9 cellular contexts compared by ENCODE assay signal in genomic region chr12:57474862-57475261, GRCh38. TPM values are rescaled to one million over a fixed set of nuclear protein-coding genes. Genes with fewer than 3 reads are reported as not detected.
DNase-seq lines count a peak whose midpoint lies in the region; TF ChIP-seq lines count a peak whose summit lies in the region.
"Had no signal": no experiment of that assay in that cellular context is flagged by ENCODE, and none has a peak within 500 bp of the region (broad histone marks: within the 10 kb centered on the region; RNA-seq: fewer than 3 reads in every experiment).

No MANE protein-coding gene starts in this region.

- peaks cover 3% of the 10 kb centered on the region for H4K20me1 ChIP-seq in Loucy (ENCODE audit: insufficient read depth, low read length, poor library complexity, severe bottlenecking)

- H3K79me2 ChIP-seq in ACC112 (ENCODE audit: control insufficient read depth, insufficient read depth, low read length, unreplicated experiment) (no peaks in the 10 kb centered on the region), Loucy (ENCODE audit: insufficient read depth, low read length) (peaks cover 54% of the 10 kb centered on the region)

- no peak for TF ChIP-seq CTCF in Loucy (conservative IDR thresholded peaks at IDR 0.05; ENCODE audit: low read length)
- TF ChIP-seq CTCF in esophagus squamous epithelium (IDR thresholded peaks at IDR 0.05), result no peak

- H3K36me3 ChIP-seq in ACC112 (ENCODE audit: insufficient read depth, low read length) (no peaks in the 10 kb centered on the region), Loucy (ENCODE audit: insufficient read depth, low read length) (peaks cover 7% of the 10 kb centered on the region; the same call in 1 of the 2 replicates), esophagus squamous epithelium (no peaks in the 10 kb centered on the region)

- H3K9me2 ChIP-seq in Loucy (replicated peaks; ENCODE audit: low read depth, low read length), result no peaks in the 10 kb centered on the region

- DNase-seq in esophagus squamous epithelium (lab: John Stamatoyannopoulos, UW), result no peak
- DNase-seq in H4 (ENCODE audit: low spot score), result no peak
- DNase-seq in hypothalamus (lab: John Stamatoyannopoulos, UW), result no peak
- no peak for DNase-seq in anterior cingulate cortex (lab: John Stamatoyannopoulos, UW)
- DNase-seq: effector memory CD4-positive, alpha-beta T cell; Karpas-422; left cardiac atrium had no signal

- H3K27me3 ChIP-seq in ACC112 (ENCODE audit: insufficient read depth, low read length), result peaks cover 73% of the 10 kb centered on the region
- H3K27me3 ChIP-seq in Loucy (ENCODE audit: insufficient read depth, low read length, poor library complexity, severe bottlenecking), result no peaks in the 10 kb centered on the region
- peaks cover 8 to 97% (median 18%) of the 10 kb centered on the region in 4 donors for H3K27me3 ChIP-seq in esophagus squamous epithelium

- H3F3A ChIP-seq in Loucy (ENCODE audit: low read depth), result peaks cover 3% of the 10 kb centered on the region; the same call in 1 of the 2 replicates

- intact Hi-C loops in esophagus squamous epithelium (cut with DNase I), result no loop called here

- WGBS in esophagus squamous epithelium, 2 donors, result 39 to 62% methylated on average over 6 to 7 of the region's 7 CpGs

- TF ChIP-seq POLR2A in esophagus squamous epithelium (IDR thresholded peaks at IDR 0.05), result no peak

- H2AFZ ChIP-seq in ACC112 (ENCODE audit: low read length, unreplicated experiment) (no peak overlapping the region), Loucy (ENCODE audit: low read length) (no peak overlapping the region)

- peak overlapping the region; percentile 36 for H3K4me2 ChIP-seq in Loucy (ENCODE audit: low read depth, low read length, poor library complexity, severe bottlenecking)

- H3K9ac ChIP-seq in Loucy (ENCODE audit: low read depth, low read length, poor library complexity, severe bottlenecking), result no peak overlapping the region

- H3K9me3 ChIP-seq in Loucy (ENCODE audit: insufficient read depth, low read depth, low read length) (no peaks in the 10 kb centered on the region), esophagus squamous epithelium (no peaks in the 10 kb centered on the region)

- H3K27ac ChIP-seq in ACC112 (ENCODE audit: low read depth, low read length), result no peak overlapping the region
- H3K27ac ChIP-seq in esophagus squamous epithelium, result no peak overlapping the region

- H3K4me1 ChIP-seq in ACC112 (ENCODE audit: control insufficient read depth, insufficient read depth, low read length, unreplicated experiment) (peaks cover 9% of the 10 kb centered on the region), Loucy (ENCODE audit: insufficient read depth, low read length, poor library complexity, severe bottlenecking) (peaks cover 46% of the 10 kb centered on the region), esophagus squamous epithelium (peaks cover 16 to 28% (median 18%) of the 10 kb centered on the region in 3 donors)

- H3K4me3 ChIP-seq in ACC112 (ENCODE audit: low read depth, low read length) (peak overlapping the region; percentile 61; the same call in 1 of the 2 replicates), Loucy (ENCODE audit: low read length, poor library complexity, severe bottlenecking) (no peak overlapping the region), esophagus squamous epithelium (peak overlapping the region in 3 of 4 donors; percentile 36 to 62 (median 42))

RNA-seq across cellular contexts. Expression of gene ARHGAP9, which starts 4.8 kb away (rescaled TPM):
- total RNA-seq in esophagus squamous epithelium, result 10 to 100 TPM in 2 of 4 donors, 1 to 10 TPM in 2; 4.5 to 20.4 (median 11.3) TPM
- not detected in 2 replicates for total RNA-seq in H4 (2014; rRNA removed; shearing (Covaris generic))

RNA-seq across cellular contexts. Expression of gene MARS1, which starts 13.0 kb away (rescaled TPM):
- 10 to 100 TPM; 54.2 to 94.6 (median 69.6) TPM for total RNA-seq in esophagus squamous epithelium
- 118 and 121 TPM in 2 replicates for total RNA-seq in H4 (2014; rRNA removed; shearing (Covaris generic))

RNA-seq across cellular contexts. Expression of gene GLI1, which starts 15.3 kb away (rescaled TPM):
- total RNA-seq in esophagus squamous epithelium, result under 1 TPM in 2 of 4 donors, not detected in 2; 0.09 to 0.48 TPM
- 5.7 and 6.3 TPM in 2 replicates for total RNA-seq in H4 (2014; rRNA removed; shearing (Covaris generic))

RNA-seq across cellular contexts. Expression of gene INHBE, which starts 19.8 kb away (rescaled TPM):
- total RNA-seq in esophagus squamous epithelium, result not detected
- 16.1 and 24.8 TPM in 2 replicates for total RNA-seq in H4 (2014; rRNA removed; shearing (Covaris generic))
- total RNA-seq: left cardiac atrium had no signal

RNA-seq across cellular contexts. Expression of gene INHBC, which starts 40.3 kb away (rescaled TPM):
- not detected for total RNA-seq in esophagus squamous epithelium
- not detected in 2 replicates for total RNA-seq in H4 (2014; rRNA removed; shearing (Covaris generic))
- total RNA-seq: left cardiac atrium had no signal
